ENCODE assay signal across 38 cellular contexts in genomic region chr22:31481129-31481528, GRCh38.
"Had no signal": no experiment of that assay in that cellular context is flagged by ENCODE, and none has a peak within 500 bp of the region (broad histone marks: within the 10 kb centered on the region; RNA-seq: fewer than 3 reads in every experiment).

No MANE protein-coding gene starts in this region.

- FAIRE-seq: astrocyte, bronchial epithelial cell, TTC549 had no signal

- H3K4me3 ChIP-seq: adrenal gland, body of pancreas, cardiac muscle cell had no signal

- ATAC-seq: activated CD4-positive, alpha-beta T cell treated with anti-CD3 and anti-CD28 coated beads for 36 hours; activated CD4-positive, CD25-positive, alpha-beta regulatory T cell treated with anti-CD3 and anti-CD28 coated beads, Interleukin-2, amount 50 U/mL, for 24 hours; activated CD8-positive, alpha-beta memory T cell treated with anti-CD3 and anti-CD28 coated beads, Interleukin-2, amount 10 ng/mL, durations not matched to agents 7 days and 5 days; activated CD8-positive, alpha-beta T cell treated with anti-CD3 and anti-CD28 coated beads, Interleukin-2, amount 10 ng/mL, durations not matched to agents 7 days and 5 days; activated naive CD4-positive, alpha-beta T cell treated with anti-CD3 and anti-CD28 coated beads, Interleukin-2, amount 50 U/mL, for 72 hours; body of pancreas; T-cell had no signal

- H3K27ac ChIP-seq: adrenal gland, body of pancreas, brain microvascular endothelial cell, cardiac muscle cell, VCaP had no signal

- H3K27me3 ChIP-seq: adrenal gland, body of pancreas, brain microvascular endothelial cell, cardiac muscle cell had no signal

- H3K9me3 ChIP-seq: adrenal gland, body of pancreas had no signal

- H3K4me1 ChIP-seq: adrenal gland, body of pancreas had no signal

- H3K9me3 Mint-ChIP-seq: activated CD4-positive, alpha-beta memory T cell treated with anti-CD3 and anti-CD28 coated beads, Interleukin-2, amount 10 ng/mL, durations not matched to agents 7 days and 5 days; activated CD4-positive, alpha-beta T cell treated with anti-CD3 and anti-CD28 coated beads, Interleukin-2, amount 10 ng/mL, durations not matched to agents 7 days and 5 days; activated naive CD4-positive, alpha-beta T cell treated with anti-CD3 and anti-CD28 coated beads for 36 hours; activated naive CD4-positive, alpha-beta T cell treated with anti-CD3 and anti-CD28 coated beads, Interleukin-2, amount 50 U/mL, for 72 hours; activated naive CD8-positive, alpha-beta T cell treated with anti-CD3 and anti-CD28 coated beads for 36 hours; activated T-cell treated with anti-CD3 and anti-CD28 coated beads, Interleukin-2, amount 50 U/mL, for 24 hours; central memory CD8-positive, alpha-beta T cell; T-cell; T-helper 2 cell treated with Interferon-gamma antibody and Interleukin-4, amounts not matched to agents 5 μg/mL and 100 μg/mL, for 36 hours had no signal

- H3K4me3 Mint-ChIP-seq: activated CD4-positive, alpha-beta memory T cell treated with anti-CD3 and anti-CD28 coated beads, Interleukin-2, amount 10 ng/mL, durations not matched to agents 7 days and 5 days; activated CD4-positive, alpha-beta T cell treated with anti-CD3 and anti-CD28 coated beads for 36 hours; activated CD4-positive, alpha-beta T cell treated with anti-CD3 and anti-CD28 coated beads, Interleukin-2, amount 10 ng/mL, durations not matched to agents 7 days and 5 days; activated CD8-positive, alpha-beta memory T cell treated with anti-CD3 and anti-CD28 coated beads, Interleukin-2, amount 10 ng/mL, durations not matched to agents 7 days and 5 days; activated CD8-positive, alpha-beta T cell treated with anti-CD3 and anti-CD28 coated beads, Interleukin-2, amount 10 ng/mL, durations not matched to agents 7 days and 5 days; activated naive CD4-positive, alpha-beta T cell treated with anti-CD3 and anti-CD28 coated beads for 36 hours; activated naive CD8-positive, alpha-beta T cell treated with anti-CD3 and anti-CD28 coated beads for 36 hours; activated T-cell treated with anti-CD3 and anti-CD28 coated beads, Interleukin-2, amount 50 U/mL, for 24 hours; central memory CD8-positive, alpha-beta T cell; T-cell; T-helper 2 cell treated with Interferon-gamma antibody and Interleukin-4, amounts not matched to agents 5 μg/mL and 100 μg/mL, for 36 hours had no signal

- H3K27ac Mint-ChIP-seq: activated CD4-positive, alpha-beta memory T cell treated with anti-CD3 and anti-CD28 coated beads, Interleukin-2, amount 10 ng/mL, durations not matched to agents 7 days and 5 days; activated CD4-positive, alpha-beta T cell treated with anti-CD3 and anti-CD28 coated beads for 36 hours; activated CD8-positive, alpha-beta memory T cell treated with anti-CD3 and anti-CD28 coated beads, Interleukin-2, amount 10 ng/mL, durations not matched to agents 7 days and 5 days; activated naive CD4-positive, alpha-beta T cell treated with anti-CD3 and anti-CD28 coated beads for 36 hours; activated naive CD8-positive, alpha-beta T cell treated with anti-CD3 and anti-CD28 coated beads for 36 hours; activated T-cell treated with anti-CD3 and anti-CD28 coated beads, Interleukin-2, amount 50 U/mL, for 24 hours; T-cell; T-helper 2 cell treated with Interferon-gamma antibody and Interleukin-4, amounts not matched to agents 5 μg/mL and 100 μg/mL, for 36 hours had no signal

- H3K27me3 Mint-ChIP-seq: activated CD4-positive, alpha-beta memory T cell treated with anti-CD3 and anti-CD28 coated beads, Interleukin-2, amount 10 ng/mL, durations not matched to agents 7 days and 5 days; activated CD4-positive, alpha-beta T cell treated with anti-CD3 and anti-CD28 coated beads for 36 hours; activated CD4-positive, alpha-beta T cell treated with anti-CD3 and anti-CD28 coated beads, Interleukin-2, amount 10 ng/mL, durations not matched to agents 7 days and 5 days; activated CD8-positive, alpha-beta memory T cell treated with anti-CD3 and anti-CD28 coated beads, Interleukin-2, amount 10 ng/mL, durations not matched to agents 7 days and 5 days; activated naive CD8-positive, alpha-beta T cell treated with anti-CD3 and anti-CD28 coated beads for 36 hours; activated T-cell treated with anti-CD3 and anti-CD28 coated beads, Interleukin-2, amount 50 U/mL, for 24 hours; central memory CD8-positive, alpha-beta T cell; T-cell had no signal

- DNase-seq: activated CD4-positive, alpha-beta memory T cell treated with anti-CD3 and anti-CD28 coated beads, Interleukin-2, amount 10 ng/mL, durations not matched to agents 7 days and 5 days; activated CD4-positive, alpha-beta T cell treated with anti-CD3 and anti-CD28 coated beads for 1 hour; activated CD4-positive, alpha-beta T cell treated with anti-CD3 and anti-CD28 coated beads for 36 hours; activated CD4-positive, alpha-beta T cell treated with anti-CD3 and anti-CD28 coated beads for 48 hours; activated CD4-positive, alpha-beta T cell treated with anti-CD3 and anti-CD28 coated beads, Interleukin-2, amount 10 ng/mL, durations not matched to agents 7 days and 5 days; activated CD4-positive, alpha-beta T cell treated with anti-CD3 and anti-CD28 coated beads, Interleukin-2, amount 50 U/mL, for 48 hours; activated CD4-positive, CD25-positive, alpha-beta regulatory T cell; activated CD8-positive, alpha-beta memory T cell treated with anti-CD3 and anti-CD28 coated beads for 24 hours; activated CD8-positive, alpha-beta memory T cell treated with anti-CD3 and anti-CD28 coated beads, Interleukin-2, amount 10 ng/mL, durations not matched to agents 7 days and 5 days; activated CD8-positive, alpha-beta memory T cell treated with anti-CD3 and anti-CD28 coated beads, Interleukin-2, amount 50 U/mL, for 48 hours; activated CD8-positive, alpha-beta T cell treated with anti-CD3 and anti-CD28 coated beads, Interleukin-2, amount 10 ng/mL, durations not matched to agents 7 days and 5 days; activated effector memory CD4-positive, alpha-beta T cell treated with anti-CD3 and anti-CD28 coated beads, Interleukin-2, amount 50 U/mL, for 16 hours; activated gamma-delta T cell treated with Interleukin-2 at 50 U/mL for 16 hours; activated naive CD4-positive, alpha-beta T cell; activated naive CD4-positive, alpha-beta T cell treated with anti-CD3 and anti-CD28 coated beads for 36 hours; activated naive CD4-positive, alpha-beta T cell treated with anti-CD3 and anti-CD28 coated beads, Interleukin-2, amount 50 U/mL, for 16 hours; activated naive CD8-positive, alpha-beta T cell treated with anti-CD3 and anti-CD28 coated beads for 36 hours; activated T-cell treated with anti-CD3 and anti-CD28 coated beads, Interleukin-2, amount 50 U/mL, for 24 hours; activated T-cell treated with anti-CD3 and anti-CD28 coated beads, Interleukin-2, amount 50 U/mL, for 48 hours; amniotic stem cell; aorta; body of pancreas; brain microvascular endothelial cell; caudate nucleus; cerebellar nuclear complex; T-cell; T-helper 2 cell; T-helper 9 cell had no signal
